In the genomic region with DNA sequence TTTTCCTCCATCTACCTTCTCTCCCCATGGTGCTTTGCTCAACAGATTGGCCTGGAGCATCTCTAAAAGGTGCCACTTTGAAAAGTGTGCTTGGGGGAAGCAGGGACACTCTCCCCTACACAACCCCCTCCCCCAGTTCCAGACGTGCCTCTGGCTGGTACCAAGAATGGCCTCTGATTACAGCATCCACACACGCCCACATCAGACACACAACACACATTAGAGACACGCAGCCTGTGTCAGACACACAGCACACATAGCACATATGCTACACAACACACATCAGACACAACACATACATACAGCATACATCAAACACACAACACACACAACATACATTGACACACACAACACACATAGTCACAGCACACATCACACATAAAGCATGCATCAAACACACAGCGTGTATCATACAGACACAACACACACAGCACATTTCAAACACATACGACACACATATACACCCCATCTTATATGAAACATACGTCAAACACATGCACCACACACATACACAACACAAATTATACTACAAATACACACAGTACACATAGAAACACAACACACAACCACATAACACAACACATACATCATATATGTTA, we compare ENCODE assay signal across 18 cellular contexts.
DNase-seq lines count a peak whose midpoint lies in the region; ATAC-seq, FAIRE-seq and TF ChIP-seq lines count a peak whose summit lies in the region.
"Had no signal": no experiment of that assay in that cellular context is flagged by ENCODE, and none has a peak within 500 bp of the region (broad histone marks: within the 10 kb centered on the region; RNA-seq: fewer than 3 reads in every experiment).

No MANE protein-coding gene starts in this region.

- ATAC-seq in activated T-helper 17 cell treated with anti-CD3 and anti-CD28 coated beads, Interleukin-2, amount 50 U/mL, for 72 hours (replicated peaks) = no peak

- peak overlapping the region; percentile 84 for H3K27ac ChIP-seq in subcutaneous abdominal adipose tissue (ENCODE audit: low read depth, low read length)
- H3K27ac ChIP-seq: SJSA1 had no signal

- no peaks in the 10 kb centered on the region for H3K36me3 ChIP-seq in subcutaneous abdominal adipose tissue (ENCODE audit: control insufficient read depth in 5 of 5, insufficient read depth in 5 of 5, low read length in 5 of 5)
- H3K36me3 ChIP-seq: Peyer's patch, SJSA1, thyroid gland had no signal

- TF ChIP-seq CTCF in brain (conservative IDR thresholded peaks at IDR 0.05) = no peak
- no peak for TF ChIP-seq CTCF in nephron (IDR thresholded peaks at IDR 0.05; ENCODE audit: unreplicated experiment in 3 of 3)

- H3K27ac Mint-ChIP-seq in activated T-helper 17 cell treated with anti-CD3 and anti-CD28 coated beads, Interleukin-2, amount 50 U/mL, for 72 hours = peak overlapping the region; percentile 2
- H3K27ac Mint-ChIP-seq in brain (peak overlapping the region in 3 of 5 experiments; percentile 65 to 92 (median 73)), nephron (peak overlapping the region; percentile 79 to 89 (median 79))
- H3K27ac Mint-ChIP-seq: T-helper 1 cell treated with Interleukin-12 subunit alpha and Interleukin-12 subunit beta and Interleukin-4 antibody, amounts not matched to agents 30 μg/mL and 1 μg/mL, for 36 hours had no signal

- no peaks in the 10 kb centered on the region for H3K36me3 Mint-ChIP-seq in activated T-helper 17 cell treated with anti-CD3 and anti-CD28 coated beads, Interleukin-2, amount 50 U/mL, for 72 hours (ENCODE audit: low read depth)
- H3K36me3 Mint-ChIP-seq in brain = no peaks in the 10 kb centered on the region
- H3K36me3 Mint-ChIP-seq in nephron (ENCODE audit: low read depth) = no peaks in the 10 kb centered on the region

- no peaks in the 10 kb centered on the region for H3K27me3 ChIP-seq in subcutaneous abdominal adipose tissue (ENCODE audit: control insufficient read depth in 5 of 5, insufficient read depth in 4 of 5, low read length in 5 of 5)
- H3K27me3 ChIP-seq: Peyer's patch, SJSA1, thyroid gland had no signal

- no peaks in the 10 kb centered on the region for H3K9me3 ChIP-seq in subcutaneous abdominal adipose tissue (ENCODE audit: control insufficient read depth in 5 of 5, low read length in 5 of 5)
- H3K9me3 ChIP-seq: Peyer's patch, SJSA1, thyroid gland had no signal

- peaks cover 6% of the 10 kb centered on the region for H3K27me3 Mint-ChIP-seq in activated T-helper 17 cell treated with anti-CD3 and anti-CD28 coated beads, Interleukin-2, amount 50 U/mL, for 72 hours
- no peaks in the 10 kb centered on the region for H3K27me3 Mint-ChIP-seq in brain
- H3K27me3 Mint-ChIP-seq in nephron (ENCODE audit: low read depth) = peaks cover 10% of the 10 kb centered on the region

- H3K4me3 Mint-ChIP-seq in activated T-helper 17 cell treated with anti-CD3 and anti-CD28 coated beads, Interleukin-2, amount 50 U/mL, for 72 hours = no peak overlapping the region
- H3K4me3 Mint-ChIP-seq in brain (no peak overlapping the region), nephron (no peak overlapping the region)
- H3K4me3 Mint-ChIP-seq: T-helper 1 cell treated with Interleukin-12 subunit alpha and Interleukin-12 subunit beta and Interleukin-4 antibody, amounts not matched to agents 30 μg/mL and 1 μg/mL, for 36 hours had no signal

- peaks cover 29% of the 10 kb centered on the region for H3K4me1 Mint-ChIP-seq in activated T-helper 17 cell treated with anti-CD3 and anti-CD28 coated beads, Interleukin-2, amount 50 U/mL, for 72 hours
- H3K4me1 Mint-ChIP-seq in brain (peaks cover 62% of the 10 kb centered on the region), nephron (peaks cover 66% of the 10 kb centered on the region)

- no peak overlapping the region for H3K9ac ChIP-seq in subcutaneous abdominal adipose tissue (ENCODE audit: low read length in 5 of 5)

- FAIRE-seq in GM19239 (lab: Jason Lieb, UNC) = no peak

- no peaks in the 10 kb centered on the region for H3K9me3 Mint-ChIP-seq in activated T-helper 17 cell treated with anti-CD3 and anti-CD28 coated beads, Interleukin-2, amount 50 U/mL, for 72 hours
- H3K9me3 Mint-ChIP-seq in brain (peaks cover 0 to 8% (median 0%) of the 10 kb centered on the region in 5 experiments), nephron (no peaks in the 10 kb centered on the region)
- H3K9me3 Mint-ChIP-seq: T-helper 1 cell treated with Interleukin-12 subunit alpha and Interleukin-12 subunit beta and Interleukin-4 antibody, amounts not matched to agents 30 μg/mL and 1 μg/mL, for 36 hours had no signal

- H3K4me1 ChIP-seq in subcutaneous abdominal adipose tissue (ENCODE audit: control insufficient read depth in 5 of 5, insufficient read depth in 5 of 5, low read length in 5 of 5) = peaks cover 28 to 82% (median 55%) of the 10 kb centered on the region in 5 donors

- no peak overlapping the region for H3K4me3 ChIP-seq in subcutaneous abdominal adipose tissue (ENCODE audit: low read depth in 1 of 5, low read length in 5 of 5)
- H3K4me3 ChIP-seq: Peyer's patch, SJSA1, thyroid gland had no signal

- DNase-seq in putamen (ENCODE audit: low spot score) (no peak), GM19239 (ENCODE audit: insufficient read length, low spot score) (no peak), NCI-H524 treated with DMSO at 0.1 percent for 48 hours (lab: John Stamatoyannopoulos, UW) (no peak)
- DNase-seq: activated CD4-positive, alpha-beta T cell treated with anti-CD3 and anti-CD28 coated beads, Interleukin-2, amount 50 U/mL, for 48 hours; activated naive CD4-positive, alpha-beta T cell treated with Interleukin-2 at 50 U/mL for 16 hours; AML-193; Kasumi-1; NCI-H1048; NCI-H187 treated with DMSO at 0.1 percent for 48 hours; NK-92 treated with Interleukin-12 subunit alpha and Interleukin-12 subunit beta, amount 100 ng/mL, for 24 hours had no signal

Comparison
In these comparisons a context has a peak if more than half of its experiments do, and no peak if none do; other contexts are left out.
1. H3K27ac Mint-ChIP-seq: peak in every context shown above with its lines; median percentile 79 in nephron; 73 in brain; 2 in activated T-helper 17 cell treated with anti-CD3 and anti-CD28 coated beads, Interleukin-2, amount 50 U/mL, for 72 hours.